ENCODE assay signal across 25 cellular contexts in the genomic region with DNA sequence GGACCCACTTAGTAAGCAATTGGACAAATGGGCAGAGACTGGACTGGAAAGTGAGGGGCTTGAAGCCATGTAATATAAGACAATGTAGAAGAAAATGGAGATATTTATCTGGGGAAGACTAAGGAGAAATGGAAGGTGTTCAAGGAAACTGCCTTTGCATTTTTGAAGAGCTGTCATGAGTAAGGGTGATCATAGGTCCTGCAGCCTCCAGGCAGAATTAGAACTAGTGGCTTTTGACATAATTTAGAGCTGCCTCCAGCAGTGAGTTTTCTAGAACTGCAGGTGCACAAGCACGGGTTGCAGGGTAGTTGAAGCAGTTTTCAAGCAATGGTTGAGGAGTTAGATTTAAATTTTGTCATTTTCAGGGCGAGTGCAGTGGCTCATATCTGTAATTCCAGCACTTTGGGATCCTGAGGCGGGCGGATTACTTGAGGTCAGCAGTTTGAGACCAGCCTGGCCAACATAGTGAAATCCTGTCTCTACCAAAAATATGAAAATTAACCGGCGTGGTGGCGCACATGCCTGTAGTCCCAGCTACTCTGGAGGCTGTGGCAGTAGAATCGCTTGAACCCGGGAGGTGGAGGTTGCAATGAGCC.
"Had no signal": no experiment of that assay in that cellular context is flagged by ENCODE, and none has a peak within 500 bp of the region (broad histone marks: within the 10 kb centered on the region; RNA-seq: fewer than 3 reads in every experiment).

No MANE protein-coding gene starts in this region.

- H3K4me2 ChIP-seq: KMS-11 had no signal

- H3K27ac ChIP-seq: KMS-11, VCaP had no signal

- DNase-seq: activated CD4-positive, alpha-beta memory T cell treated with anti-CD3 and anti-CD28 coated beads for 36 hours; activated CD4-positive, alpha-beta T cell treated with anti-CD3 and anti-CD28 coated beads, Interleukin-2, amount 10 ng/mL, durations not matched to agents 7 days and 5 days; activated CD4-positive, CD25-positive, alpha-beta regulatory T cell; activated gamma-delta T cell; activated naive CD4-positive, alpha-beta T cell treated with anti-CD3 and anti-CD28 coated beads for 36 hours; activated T-cell treated with anti-CD3 and anti-CD28 coated beads for 4 hours; activated T-cell treated with anti-CD3 and anti-CD28 coated beads, Interleukin-2, amount 50 U/mL, for 48 hours; amygdala; NCI-H1105; NCI-H1436 treated with DMSO at 0.1 percent for 48 hours; NCI-H187; NCI-H2081; NCI-H510A treated with DMSO at 0.1 percent for 48 hours; NCI-H69; NK-92 treated with Interleukin-12 subunit alpha and Interleukin-12 subunit beta, amount 100 ng/mL, for 24 hours; SIG-M5; T-helper 17 cell; T-helper 9 cell had no signal

- H3K36me3 Mint-ChIP-seq: activated naive CD8-positive, alpha-beta T cell; brain; IgD-negative memory B cell had no signal

- FAIRE-seq: astrocyte had no signal

- ATAC-seq: activated T-helper 17 cell treated with anti-CD3 and anti-CD28 coated beads, Interleukin-2, amount 50 U/mL, for 72 hours; T-helper 17 cell had no signal

- H3K4me3 Mint-ChIP-seq: activated CD4-positive, alpha-beta memory T cell treated with anti-CD3 and anti-CD28 coated beads for 36 hours; activated CD4-positive, alpha-beta T cell treated with anti-CD3 and anti-CD28 coated beads, Interleukin-2, amount 10 ng/mL, durations not matched to agents 7 days and 5 days; activated naive CD4-positive, alpha-beta T cell treated with anti-CD3 and anti-CD28 coated beads for 36 hours; activated naive CD8-positive, alpha-beta T cell; activated T-helper 17 cell treated with anti-CD3 and anti-CD28 coated beads, Interleukin-2, amount 50 U/mL, for 72 hours; T-helper 17 cell had no signal

- H3K27me3 Mint-ChIP-seq: activated CD4-positive, alpha-beta memory T cell treated with anti-CD3 and anti-CD28 coated beads for 36 hours; activated CD4-positive, alpha-beta T cell treated with anti-CD3 and anti-CD28 coated beads, Interleukin-2, amount 10 ng/mL, durations not matched to agents 7 days and 5 days; activated naive CD8-positive, alpha-beta T cell; activated T-helper 17 cell treated with anti-CD3 and anti-CD28 coated beads, Interleukin-2, amount 50 U/mL, for 72 hours; T-helper 17 cell had no signal

- H3K9ac ChIP-seq: KMS-11 had no signal

- H3K27ac Mint-ChIP-seq: activated CD4-positive, alpha-beta memory T cell treated with anti-CD3 and anti-CD28 coated beads for 36 hours; activated CD4-positive, alpha-beta T cell treated with anti-CD3 and anti-CD28 coated beads, Interleukin-2, amount 10 ng/mL, durations not matched to agents 7 days and 5 days; activated naive CD4-positive, alpha-beta T cell treated with anti-CD3 and anti-CD28 coated beads for 36 hours; activated naive CD8-positive, alpha-beta T cell; activated T-helper 17 cell treated with anti-CD3 and anti-CD28 coated beads, Interleukin-2, amount 50 U/mL, for 72 hours; IgD-negative memory B cell; T-helper 17 cell had no signal

- H3K4me1 Mint-ChIP-seq: activated T-helper 17 cell treated with anti-CD3 and anti-CD28 coated beads, Interleukin-2, amount 50 U/mL, for 72 hours had no signal

- H3K9me3 Mint-ChIP-seq: activated CD4-positive, alpha-beta memory T cell treated with anti-CD3 and anti-CD28 coated beads for 36 hours; activated CD4-positive, alpha-beta T cell treated with anti-CD3 and anti-CD28 coated beads, Interleukin-2, amount 10 ng/mL, durations not matched to agents 7 days and 5 days; activated naive CD4-positive, alpha-beta T cell treated with anti-CD3 and anti-CD28 coated beads for 36 hours; activated T-helper 17 cell treated with anti-CD3 and anti-CD28 coated beads, Interleukin-2, amount 50 U/mL, for 72 hours; brain; IgD-negative memory B cell had no signal
